In genomic region chr14:69687963-69688649, GRCh38 we compare ENCODE assay signal across 12 cellular contexts.
DNase-seq lines count a peak whose midpoint lies in the region; ATAC-seq and TF ChIP-seq lines count a peak whose summit lies in the region.
"Had no signal": no experiment of that assay in that cellular context is flagged by ENCODE, and none has a peak within 500 bp of the region (broad histone marks: within the 10 kb centered on the region; RNA-seq: fewer than 3 reads in every experiment).

No MANE protein-coding gene starts in this region.

- intact Hi-C loops in left ventricle myocardium inferior (cut with micrococcal nuclease): no loop called here
- intact Hi-C loops in left cardiac atrium (cut with DNase I): no loop called here

- in situ Hi-C loops in GM13976 (cut with MboI; ENCODE audit: low sequenced_read_pairs, unreplicated experiment): no loop called here

- peaks cover 98% of the 10 kb centered on the region for H3K4me1 ChIP-seq in left ventricle myocardium inferior

- H3K9me3 ChIP-seq in left ventricle myocardium inferior (replicated peaks): no peaks in the 10 kb centered on the region
- H3K9me3 ChIP-seq: spleen had no signal

- H3K4me3 ChIP-seq in left ventricle myocardium inferior: no peak overlapping the region
- H3K4me3 ChIP-seq: spleen had no signal

- TF ChIP-seq CTCF in left ventricle myocardium inferior (IDR thresholded peaks at IDR 0.05; ENCODE audit: borderline replicate concordance) (no peak), type B pancreatic cell (conservative IDR thresholded peaks at IDR 0.05) (no peak), GM13976 (IDR thresholded peaks at IDR 0.05; ENCODE audit: borderline replicate concordance, control extremely low read depth, extremely low read depth, insufficient read depth, missing control alignments) (no peak)

- peak overlapping the region; percentile 13 for H3K27ac ChIP-seq in left ventricle myocardium inferior (replicated peaks)
- H3K27ac ChIP-seq: epithelial cell of prostate had no signal

- H3K36me3 Mint-ChIP-seq in memory B cell (peaks cover 7% of the 10 kb centered on the region), type B pancreatic cell (peaks cover 8% of the 10 kb centered on the region)

- H3K27ac Mint-ChIP-seq in memory B cell (peak overlapping the region; percentile 17), type B pancreatic cell (peak overlapping the region; percentile 34)
- H3K27ac Mint-ChIP-seq: CD4-positive, alpha-beta T cell had no signal

- no peaks in the 10 kb centered on the region for H3K27me3 Mint-ChIP-seq in memory B cell
- H3K27me3 Mint-ChIP-seq in type B pancreatic cell: no peaks in the 10 kb centered on the region
- H3K27me3 Mint-ChIP-seq: CD4-positive, alpha-beta T cell had no signal

- H3K9me3 Mint-ChIP-seq in memory B cell: no peaks in the 10 kb centered on the region
- no peaks in the 10 kb centered on the region for H3K9me3 Mint-ChIP-seq in type B pancreatic cell
- H3K9me3 Mint-ChIP-seq: CD4-positive, alpha-beta T cell had no signal

- H3K4me3 Mint-ChIP-seq in memory B cell (no peak overlapping the region), type B pancreatic cell (no peak overlapping the region)
- H3K4me3 Mint-ChIP-seq: CD4-positive, alpha-beta T cell had no signal

- H3K36me3 ChIP-seq in left ventricle myocardium inferior: no peaks in the 10 kb centered on the region

- no peak for ATAC-seq in left cardiac atrium
- no peak for ATAC-seq in memory B cell (ENCODE audit: low read depth)

- peaks cover 53% of the 10 kb centered on the region for H3K4me1 Mint-ChIP-seq in memory B cell
- peaks cover 35% of the 10 kb centered on the region for H3K4me1 Mint-ChIP-seq in type B pancreatic cell (ENCODE audit: unreplicated experiment)

- no peaks in the 10 kb centered on the region for H3K27me3 ChIP-seq in left ventricle myocardium inferior (ENCODE audit: low read depth)
- H3K27me3 ChIP-seq: spleen had no signal

- no peak for DNase-seq in left ventricle myocardium inferior
- DNase-seq in left cardiac atrium: no peak
- peak; percentile 61 for DNase-seq in SK-N-DZ (ENCODE audit: low spot score)
- no peak for DNase-seq in memory B cell (ENCODE audit: low spot score in 2 of 2)
- no peak for DNase-seq in type B pancreatic cell (ENCODE audit: extremely low spot score, unreplicated experiment)
- DNase-seq in SIG-M5 treated with dmso at 0.1 percent for 504 hours (lab: John Stamatoyannopoulos, UW; ENCODE audit: unreplicated experiment): no peak
- no peak for DNase-seq in stimulated activated CD4-positive, alpha-beta T cell treated with anti-CD3 and anti-CD28 coated beads, Interleukin-15, amount 100 ng/mL, for 24 hours
- DNase-seq in GM13976 (ENCODE audit: low spot score): no peak
- DNase-seq: activated T-cell treated with anti-CD3 and anti-CD28 coated beads, Interleukin-2, amount 50 U/mL, for 48 hours; CD4-positive, alpha-beta T cell; spleen had no signal
